Comparison of ENCODE assay signal across 20 cellular contexts in the genomic region with DNA sequence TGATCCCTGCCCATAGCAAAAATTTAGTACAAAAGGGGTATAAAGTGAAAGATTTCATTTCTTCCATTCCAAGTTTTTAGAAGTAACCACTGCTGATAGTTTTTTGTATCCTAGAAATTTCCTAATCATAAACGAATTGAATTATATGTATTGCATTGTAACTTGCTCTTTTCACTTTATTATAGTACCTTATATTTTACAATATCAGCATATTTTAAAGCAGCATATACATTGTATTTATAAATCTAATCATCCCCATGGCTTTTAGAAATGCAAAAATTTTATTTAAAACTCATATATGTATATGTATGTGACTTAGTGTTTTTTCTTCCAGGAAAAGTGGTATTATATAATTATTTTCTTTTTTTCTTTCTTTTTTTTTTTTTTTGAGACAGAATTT.
"Had no signal": no experiment of that assay in that cellular context is flagged by ENCODE, and none has a peak within 500 bp of the region (broad histone marks: within the 10 kb centered on the region; RNA-seq: fewer than 3 reads in every experiment).

No MANE protein-coding gene starts in this region.

- FAIRE-seq: endometrium, urothelium cell line had no signal

- H3K9me3 Mint-ChIP-seq: naive thymus-derived CD4-positive, alpha-beta T cell; neural crest cell; stimulated activated effector memory CD8-positive, alpha-beta T cell treated with anti-CD3 and anti-CD28 coated beads, Interleukin-12 subunit alpha, Interleukin-12 subunit beta, amount 100 ng/mL, for 72 hours had no signal

- H3K27ac ChIP-seq: gastroesophageal sphincter, ovary, suprapubic skin, thyroid gland had no signal

- H3K36me3 ChIP-seq: gastroesophageal sphincter, ovary, suprapubic skin, thyroid gland had no signal

- H3K4me3 ChIP-seq: gastroesophageal sphincter, ovary, suprapubic skin, thyroid gland had no signal

- ATAC-seq: esophagus mucosa; gastroesophageal sphincter; naive thymus-derived CD4-positive, alpha-beta T cell; right cardiac atrium; stimulated activated effector memory CD8-positive, alpha-beta T cell treated with anti-CD3 and anti-CD28 coated beads, Interleukin-12 subunit alpha, Interleukin-12 subunit beta, amount 100 ng/mL, for 72 hours; stimulated activated naive CD8-positive, alpha-beta T cell treated with anti-CD3 and anti-CD28 coated beads, Interleukin-15, Interleukin-2, amounts not matched to agents 100 U/mL and 50 U/mL, for 24 hours had no signal

- H3K4me3 Mint-ChIP-seq: neural crest cell, type B pancreatic cell had no signal

- H3K4me1 ChIP-seq: thyroid gland had no signal

- H3K27me3 ChIP-seq: gastroesophageal sphincter, ovary, suprapubic skin, thyroid gland had no signal

- DNase-seq: effector memory CD4-positive, alpha-beta T cell; glutamatergic neuron; left colon; naive thymus-derived CD4-positive, alpha-beta T cell; nucleus accumbens; ovary; right cardiac atrium; stimulated activated CD4-positive, alpha-beta T cell treated with anti-CD3 and anti-CD28 coated beads, Interleukin-4, amount 100 ng/mL, for 1 hour; stimulated activated CD8-positive, alpha-beta memory T cell treated with anti-CD3 and anti-CD28 coated beads, Interleukin-4, amount 100 ng/mL, for 48 hours; stimulated activated naive CD8-positive, alpha-beta T cell treated with anti-CD3 and anti-CD28 coated beads, Interleukin-15, Interleukin-2, amounts not matched to agents 100 U/mL and 50 U/mL, for 24 hours; thyroid gland had no signal

- H3K9me3 ChIP-seq: gastroesophageal sphincter, ovary, suprapubic skin, thyroid gland had no signal

- H3K27me3 Mint-ChIP-seq: naive thymus-derived CD4-positive, alpha-beta T cell; progenitor cell of endocrine pancreas; type B pancreatic cell had no signal
